In genomic region chr6:50120300-50120699, GRCh38 we compare ENCODE assay signal across 19 cellular contexts.
DNase-seq lines count a peak whose midpoint lies in the region; ATAC-seq and TF ChIP-seq lines count a peak whose summit lies in the region.
"Had no signal": no experiment of that assay in that cellular context is flagged by ENCODE, and none has a peak within 500 bp of the region (broad histone marks: within the 10 kb centered on the region; RNA-seq: fewer than 3 reads in every experiment).

No MANE protein-coding gene starts in this region.

- DNase-seq in GM03348 (ENCODE audit: low spot score) (peak; percentile 7), NCI-H226 (peak; percentile 82), epithelial cell of prostate (ENCODE audit: low read depth, low spot score) (peak; percentile 59), renal cortical epithelial cell (ENCODE audit: low read depth) (peak; percentile 54), dedifferentiated amniotic fluid mesenchymal stem cell (ENCODE audit: extremely low spot score) (no peak), A673 (ENCODE audit: low spot score) (no peak)
- DNase-seq: COR-L47; DMS153; H9; NCI-H1417 treated with DMSO at 0.1 percent for 48 hours; NCI-H2029; NCI-H2171; NCI-H446 treated with DMSO at 0.1 percent for 48 hours; NK-92 treated with Interleukin-12 subunit alpha and Interleukin-12 subunit beta, amount 100 ng/mL, for 24 hours; RPMI8226 had no signal

- no peaks in the 10 kb centered on the region for H3K9me3 ChIP-seq in A673 (ENCODE audit: low read depth, low read length, poor library complexity, severe bottlenecking)
- H3K9me3 ChIP-seq: SJSA1 had no signal

- H3K4me1 ChIP-seq in A673 (ENCODE audit: insufficient read depth, low read length, poor library complexity, severe bottlenecking), result no peaks in the 10 kb centered on the region
- H3K4me1 ChIP-seq: SJSA1 had no signal

- POLR2A ChIA-PET in A673 (lab: Charles Lee; ENCODE audit: low non-redundant PET), result no interaction called here

- H3K4me3 ChIP-seq in A673 (ENCODE audit: low read depth, low read length, poor library complexity, severe bottlenecking), result no peak overlapping the region
- H3K4me3 ChIP-seq: K562, SJSA1 had no signal

- no peak overlapping the region for H3K27ac ChIP-seq in epithelial cell of prostate
- no peak overlapping the region for H3K27ac ChIP-seq in A673 (ENCODE audit: low read depth, low read length, poor library complexity, severe bottlenecking)
- H3K27ac ChIP-seq: HL-60, SJSA1 had no signal

- H3K36me3 ChIP-seq in A673 (ENCODE audit: insufficient read depth, low read length, poor library complexity, severe bottlenecking), result no peaks in the 10 kb centered on the region
- H3K36me3 ChIP-seq: SJSA1 had no signal

- intact Hi-C loops in A673 (cut with micrococcal nuclease; ENCODE audit: unreplicated experiment), result no loop called here

- no peak for ATAC-seq in HG02870 (IDR thresholded peaks at IDR 0.05; ENCODE audit: unreplicated experiment)
- ATAC-seq: K562 had no signal

- peaks cover 3% of the 10 kb centered on the region for H3K27me3 ChIP-seq in A673 (replicated peaks; ENCODE audit: insufficient read depth, low read depth, low read length, poor library complexity)

- BruUV-seq in A673 (replicated peaks; lab: Mats Ljungman, UMichigan), result no TSS peak

- CTCF ChIA-PET in A673 (lab: Charles Lee), result no interaction called here

- TF ChIP-seq CTCF in A673 (conservative IDR thresholded peaks at IDR 0.05; ENCODE audit: low read depth, low read length), result no peak

Comparison
In these comparisons a context has a peak if more than half of its experiments do, and no peak if none do; other contexts are left out.
1. DNase-seq: peak in GM03348 (single experiment), NCI-H226 (single experiment), epithelial cell of prostate (single experiment) and renal cortical epithelial cell (single experiment); none in dedifferentiated amniotic fluid mesenchymal stem cell (single experiment) and A673 (single experiment).